ENCODE assay signal across 12 cellular contexts in genomic region chr11:46315783-46316563, GRCh38.
A peak's percentile ranks its signal among the peaks of the same experiment; 100 is the strongest.
DNase-seq lines count a peak whose midpoint lies in the region; ATAC-seq and TF ChIP-seq lines count a peak whose summit lies in the region.
"Had no signal": no experiment of that assay in that cellular context is flagged by ENCODE, and none has a peak within 500 bp of the region (broad histone marks: within the 10 kb centered on the region; RNA-seq: fewer than 3 reads in every experiment).

No MANE protein-coding gene starts in this region.

- H3K9ac ChIP-seq in parathyroid adenoma, result no peak overlapping the region

- H3K36me3 ChIP-seq in parathyroid adenoma (ENCODE audit: control insufficient read depth, insufficient read depth, low read length), result no peaks in the 10 kb centered on the region

- H2AFZ ChIP-seq in parathyroid adenoma, result peak overlapping the region; percentile 76
- H2AFZ ChIP-seq: GM23338 had no signal

- TF ChIP-seq CTCF in parathyroid adenoma (IDR thresholded peaks at IDR 0.05), result no peak

- peak overlapping the region; percentile 13 for H3K4me2 ChIP-seq in parathyroid adenoma (ENCODE audit: low read length)
- H3K4me2 ChIP-seq: GM23338 had no signal

- in situ Hi-C loops in KBM-7 (cut with MboI; ENCODE audit: low pct_unique_long_range_greater_than_20kb, low sequenced_read_pairs), result no loop called here

- no peaks in the 10 kb centered on the region for H3K9me3 ChIP-seq in parathyroid adenoma (ENCODE audit: control insufficient read depth, low read length)

- H3K79me2 ChIP-seq in parathyroid adenoma, result no peaks in the 10 kb centered on the region

- no peak for TF ChIP-seq POLR2A in erythroblast (IDR thresholded peaks at IDR 0.05; ENCODE audit: low read length)

- DNase-seq in NCI-H2171 (lab: John Stamatoyannopoulos, UW), result peak; percentile 7
- no peak for DNase-seq in NCI-H2171 treated with DMSO at 0.1 percent for 48 hours (lab: John Stamatoyannopoulos, UW)
- peak; percentile 70 for DNase-seq in NCI-H226
- peak; percentile 73 to 78 for DNase-seq in erythroblast (lab: John Stamatoyannopoulos, UW)
- DNase-seq in KBM-7, result no peak
- no peak for DNase-seq in NCI-H82 (lab: John Stamatoyannopoulos, UW)
- DNase-seq: amniotic stem cell, DMS79 had no signal

- H3K4me3 ChIP-seq in parathyroid adenoma (ENCODE audit: low read depth, low read length), result no peak overlapping the region
- H3K4me3 ChIP-seq: GM23338 had no signal

- H3K27ac ChIP-seq in parathyroid adenoma, result peak overlapping the region; percentile 67
- H3K27ac ChIP-seq: VCaP had no signal

- ATAC-seq in HG02852 (IDR thresholded peaks at IDR 0.05; ENCODE audit: unreplicated experiment), result no peak

- no peaks in the 10 kb centered on the region for H3K27me3 ChIP-seq in parathyroid adenoma (ENCODE audit: control insufficient read depth, insufficient read depth, low read length)

- peaks cover 4% of the 10 kb centered on the region for H3K4me1 ChIP-seq in parathyroid adenoma

Comparison
In these comparisons a context has a peak if more than half of its experiments do, and no peak if none do; other contexts are left out.
1. DNase-seq: peak in NCI-H2171 (single experiment), NCI-H226 (single experiment) and erythroblast (2 of 2); none in NCI-H2171 treated with DMSO at 0.1 percent for 48 hours (single experiment), KBM-7 (single experiment) and NCI-H82 (single experiment).